In the genomic region with DNA sequence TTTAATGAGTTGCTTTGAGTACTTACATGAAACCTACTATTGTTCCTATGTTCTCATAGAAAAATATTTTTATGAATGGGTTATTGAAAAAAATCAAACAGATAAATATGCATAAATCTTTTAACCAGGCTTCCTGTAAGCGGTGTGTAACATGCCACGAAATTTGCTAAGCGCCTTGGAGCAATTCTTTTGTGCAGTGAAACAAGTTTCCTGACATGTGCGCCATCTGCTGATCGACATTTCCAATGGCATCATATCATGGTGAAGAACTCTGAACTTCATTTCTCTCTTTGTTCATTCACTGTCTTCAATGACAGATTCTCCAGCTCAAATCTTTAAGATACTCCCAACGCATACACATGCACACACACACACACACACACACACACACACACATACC, we compare ENCODE assay signal across 8 cellular contexts.
DNase-seq lines count a peak whose midpoint lies in the region; ATAC-seq and TF ChIP-seq lines count a peak whose summit lies in the region.

No MANE protein-coding gene starts in this region.

- peak; percentile 61 for ATAC-seq in HG02623 (IDR thresholded peaks at IDR 0.05; ENCODE audit: unreplicated experiment)

- H3K36me3 Mint-ChIP-seq in activated CD4-positive, alpha-beta T cell treated with anti-CD3 and anti-CD28 coated beads, Interleukin-2, amount 10 ng/mL, durations not matched to agents 7 days and 5 days (ENCODE audit: low read depth), result no peaks in the 10 kb centered on the region
- no peaks in the 10 kb centered on the region for H3K36me3 Mint-ChIP-seq in neural crest cell (ENCODE audit: low read depth)

- H3K4me1 Mint-ChIP-seq in activated CD4-positive, alpha-beta T cell treated with anti-CD3 and anti-CD28 coated beads, Interleukin-2, amount 10 ng/mL, durations not matched to agents 7 days and 5 days, result no peaks in the 10 kb centered on the region
- H3K4me1 Mint-ChIP-seq in neural crest cell, result peaks cover 5% of the 10 kb centered on the region

- peak; percentile 74 for TF ChIP-seq CTCF in neural crest cell (conservative IDR thresholded peaks at IDR 0.05)

- POLR2A ChIA-PET in activated CD4-positive, alpha-beta T cell treated with anti-CD3 and anti-CD28 coated beads, Interleukin-2, amount 10 ng/mL, durations not matched to agents 7 days and 5 days (lab: Charles Lee), result no interaction called here

- H3K9me3 Mint-ChIP-seq in activated CD4-positive, alpha-beta T cell treated with anti-CD3 and anti-CD28 coated beads, Interleukin-2, amount 10 ng/mL, durations not matched to agents 7 days and 5 days, result no peaks in the 10 kb centered on the region
- no peaks in the 10 kb centered on the region for H3K9me3 Mint-ChIP-seq in neural crest cell

- H3K9ac ChIP-seq in SK-N-MC (ENCODE audit: insufficient read length), result no peak overlapping the region

- CTCF ChIA-PET in activated CD4-positive, alpha-beta T cell treated with anti-CD3 and anti-CD28 coated beads, Interleukin-2, amount 10 ng/mL, durations not matched to agents 7 days and 5 days (lab: Charles Lee), result no interaction called here

- H3K36me3 ChIP-seq in SK-N-MC (ENCODE audit: insufficient read depth, low read length), result no peaks in the 10 kb centered on the region

- H3K9me3 ChIP-seq in SK-N-MC (ENCODE audit: low read depth, low read length), result no peaks in the 10 kb centered on the region

- H3K4me3 ChIP-seq in SK-N-MC, result peak overlapping the region; percentile 38

- H3K4me3 Mint-ChIP-seq in activated CD4-positive, alpha-beta T cell treated with anti-CD3 and anti-CD28 coated beads, Interleukin-2, amount 10 ng/mL, durations not matched to agents 7 days and 5 days, result no peak overlapping the region
- no peak overlapping the region for H3K4me3 Mint-ChIP-seq in neural crest cell

- no peak overlapping the region for H3K27ac Mint-ChIP-seq in activated CD4-positive, alpha-beta T cell treated with anti-CD3 and anti-CD28 coated beads, Interleukin-2, amount 10 ng/mL, durations not matched to agents 7 days and 5 days
- peak overlapping the region; percentile 83 for H3K27ac Mint-ChIP-seq in neural crest cell (ENCODE audit: unreplicated experiment)

- no peaks in the 10 kb centered on the region for H3K27me3 Mint-ChIP-seq in activated CD4-positive, alpha-beta T cell treated with anti-CD3 and anti-CD28 coated beads, Interleukin-2, amount 10 ng/mL, durations not matched to agents 7 days and 5 days
- no peaks in the 10 kb centered on the region for H3K27me3 Mint-ChIP-seq in neural crest cell (ENCODE audit: low read depth)

- peak overlapping the region; percentile 54; the same call in 1 of the 2 replicates for H3K27ac ChIP-seq in SK-N-MC

- peak; percentile 8 for DNase-seq in activated CD4-positive, alpha-beta T cell treated with anti-CD3 and anti-CD28 coated beads, Interleukin-2, amount 10 ng/mL, durations not matched to agents 7 days and 5 days
- no peak for DNase-seq in activated CD4-positive, alpha-beta T cell treated with anti-CD3 and anti-CD28 coated beads for 4 hours
- DNase-seq in NCI-H1105 treated with DMSO at 0.1 percent for 48 hours (lab: John Stamatoyannopoulos, UW) (peak; percentile 94), SK-N-MC (ENCODE audit: low read depth, low spot score) (peak; percentile 93), fibroblast of gingiva (ENCODE audit: low read depth) (peak; percentile 79), neural crest cell (ENCODE audit: low read depth, low spot score) (peak; percentile 58), 8988T (no peak)

Comparison
In these comparisons a context has a peak if more than half of its experiments do, and no peak if none do; other contexts are left out.
1. DNase-seq: peak in activated CD4-positive, alpha-beta T cell treated with anti-CD3 and anti-CD28 coated beads, Interleukin-2, amount 10 ng/mL, durations not matched to agents 7 days and 5 days (single experiment), NCI-H1105 treated with DMSO at 0.1 percent for 48 hours (single experiment), SK-N-MC (single experiment), fibroblast of gingiva (single experiment) and neural crest cell (single experiment); none in activated CD4-positive, alpha-beta T cell treated with anti-CD3 and anti-CD28 coated beads for 4 hours (0 of 2) and 8988T (single experiment).